Comparison of ENCODE assay signal across 14 cellular contexts in the genomic region with DNA sequence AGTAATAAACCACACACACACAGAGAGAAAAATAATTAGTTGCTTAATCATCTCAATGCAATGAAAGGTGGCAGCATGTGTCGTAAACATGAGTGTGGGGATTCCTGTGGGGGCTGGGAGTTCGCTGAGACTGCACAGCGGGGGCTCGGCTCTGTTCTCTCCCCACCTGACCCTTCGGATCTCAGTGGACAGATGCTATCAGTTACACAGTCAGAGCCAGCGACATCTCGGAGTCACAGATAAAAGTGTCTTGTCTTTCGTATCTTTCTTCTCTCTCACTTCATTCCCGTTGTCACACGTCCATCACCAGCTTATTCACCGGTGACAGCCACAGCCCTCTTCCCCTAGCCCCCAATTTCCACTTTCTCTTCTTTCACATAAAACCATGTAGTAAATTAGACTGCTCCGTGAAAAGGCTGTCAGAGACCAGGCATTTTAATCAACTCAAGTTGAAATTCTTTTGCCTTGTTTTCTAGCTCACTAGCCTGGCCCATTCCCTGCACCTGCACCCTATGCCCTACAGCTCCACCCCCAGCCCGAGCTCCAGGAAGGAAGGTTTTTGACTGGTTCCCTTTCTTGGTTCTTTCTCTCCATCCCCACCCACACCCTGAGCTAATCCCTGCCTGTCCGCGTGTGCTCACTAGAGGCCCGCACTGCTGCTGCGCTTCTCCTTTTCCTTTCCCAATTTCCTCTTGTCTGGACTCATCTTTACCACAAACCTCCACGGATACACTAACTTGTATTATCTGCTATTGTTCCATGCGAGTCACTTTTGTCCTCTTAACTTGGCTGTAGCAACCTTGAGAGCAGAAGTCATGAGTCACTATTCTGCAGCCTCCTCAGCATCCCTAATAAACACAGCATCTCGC. TPM values are rescaled to one million over a fixed set of nuclear protein-coding genes. Genes with fewer than 3 reads are reported as not detected.
DNase-seq lines count a peak whose midpoint lies in the region; ATAC-seq and TF ChIP-seq lines count a peak whose summit lies in the region.
"Had no signal": no experiment of that assay in that cellular context is flagged by ENCODE, and none has a peak within 500 bp of the region (broad histone marks: within the 10 kb centered on the region; RNA-seq: fewer than 3 reads in every experiment).

No MANE protein-coding gene starts in this region.

- H2BK5ac ChIP-seq in mesendoderm (ENCODE audit: low read length): no peak overlapping the region

- TF ChIP-seq POLR2A in NB4 (IDR thresholded peaks at IDR 0.05; ENCODE audit: extremely low read depth, insufficient read length) (no peak), tibial nerve (IDR thresholded peaks at IDR 0.05) (no peak)

- peaks cover 3% of the 10 kb centered on the region for H3K79me1 ChIP-seq in mesendoderm (ENCODE audit: low read length)

- no peak overlapping the region for H3K9ac ChIP-seq in mesendoderm (ENCODE audit: low read length)

- TF ChIP-seq EP300 in tibial nerve (IDR thresholded peaks at IDR 0.05): peak in 1 of 2 donors; percentile 38

- no peaks in the 10 kb centered on the region for H3K36me3 Mint-ChIP-seq in CD14-positive monocyte

- no peak overlapping the region for H4K5ac ChIP-seq in mesendoderm (ENCODE audit: low read length)

- peaks cover 0 to 5% (median 2%) of the 10 kb centered on the region in 7 donors for H3K9me3 Mint-ChIP-seq in CD14-positive monocyte

- H3K56ac ChIP-seq in mesendoderm (ENCODE audit: low read length): no peak overlapping the region

- H4K8ac ChIP-seq in mesendoderm (ENCODE audit: low read depth, low read length): no peak overlapping the region

- H3K4me3 ChIP-seq in NB4 (ENCODE audit: low read depth, low read length) (no peak overlapping the region), ectodermal cell (ENCODE audit: insufficient read depth, low read depth, low read length) (no peak overlapping the region), mesendoderm (ENCODE audit: low read length) (no peak overlapping the region), tibial nerve (no peak overlapping the region)
- H3K4me3 ChIP-seq: esophagus squamous epithelium had no signal

- H3K79me2 ChIP-seq in mesendoderm (ENCODE audit: control insufficient read depth, insufficient read depth, low read length): no peaks in the 10 kb centered on the region

- no peak overlapping the region for H3K4ac ChIP-seq in mesendoderm (ENCODE audit: low read depth, low read length)

- no peaks in the 10 kb centered on the region for H3K36me3 ChIP-seq in ectodermal cell (ENCODE audit: control insufficient read depth, insufficient read depth, low read length)
- no peaks in the 10 kb centered on the region for H3K36me3 ChIP-seq in mesendoderm (ENCODE audit: control insufficient read depth, insufficient read depth, low read length)
- H3K36me3 ChIP-seq in tibial nerve: no peaks in the 10 kb centered on the region
- H3K36me3 ChIP-seq: esophagus squamous epithelium had no signal

- no peak overlapping the region for H2BK15ac ChIP-seq in mesendoderm (replicated peaks; ENCODE audit: low read depth)

- H3K27me3 ChIP-seq in ectodermal cell (ENCODE audit: control insufficient read depth, insufficient read depth, low read length, poor library complexity, severe bottlenecking): no peaks in the 10 kb centered on the region
- H3K27me3 ChIP-seq in mesendoderm (ENCODE audit: insufficient read depth, low read length, poor library complexity): no peaks in the 10 kb centered on the region
- H3K27me3 ChIP-seq in tibial nerve: no peaks in the 10 kb centered on the region

- no peaks in the 10 kb centered on the region for H3K9me3 ChIP-seq in ectodermal cell (ENCODE audit: control insufficient read depth, low read length)
- no peaks in the 10 kb centered on the region for H3K9me3 ChIP-seq in tibial nerve
- H3K9me3 ChIP-seq: esophagus squamous epithelium had no signal

- H3K23ac ChIP-seq in mesendoderm (ENCODE audit: low read length): no peak overlapping the region

- intact Hi-C loops in CD14-positive monocyte (cut with micrococcal nuclease): loop anchor here in 1 of 2 donors (5.0 to 10.0 kb wide), 5 partner anchors 34 to 189 kb away; no protein-coding TSS in a partner anchor

- H3K27me3 Mint-ChIP-seq in CD14-positive monocyte (ENCODE audit: low read depth in 3 of 3): peaks cover 0 to 2% (median 0%) of the 10 kb centered on the region in 3 donors

- peak; percentile 72 for DNase-seq in CD14-positive monocyte (ENCODE audit: low spot score)
- DNase-seq in NB4 (ENCODE audit: low read depth): peak; percentile 82
- peak; percentile 60 for DNase-seq in mesendoderm
- DNase-seq in tibial nerve (ENCODE audit: low spot score in 2 of 2): no peak
- no peak for DNase-seq in nucleus accumbens (lab: John Stamatoyannopoulos, UW)
- DNase-seq in GM10266 (ENCODE audit: extremely low spot score): no peak
- DNase-seq: activated CD4-positive, alpha-beta T cell treated with anti-CD3 and anti-CD28 coated beads, Interleukin-2, amount 50 U/mL, for 48 hours; activated effector memory CD4-positive, alpha-beta T cell treated with anti-CD3 and anti-CD28 coated beads, Interleukin-2, amount 50 U/mL, for 16 hours; caudate nucleus; esophagus squamous epithelium; NCI-H748 treated with DMSO at 0.1 percent for 48 hours had no signal

- H3K27ac Mint-ChIP-seq in CD14-positive monocyte: peak overlapping the region; percentile 80 to 93 (median 91)

- no peak overlapping the region for H2BK120ac ChIP-seq in mesendoderm (ENCODE audit: low read depth, low read length)

- peak overlapping the region in 1 of 2 donors; percentile 71 for H3K4me3 Mint-ChIP-seq in CD14-positive monocyte

- H2AK5ac ChIP-seq in mesendoderm (ENCODE audit: low read length): no peak overlapping the region

- peaks cover 23% of the 10 kb centered on the region for H3K4me1 Mint-ChIP-seq in CD14-positive monocyte

- TF ChIP-seq CTCF in CD14-positive monocyte (IDR thresholded peaks at IDR 0.05) (no peak), NB4 (IDR thresholded peaks at IDR 0.05; ENCODE audit: low read depth, low read length) (no peak), tibial nerve (IDR thresholded peaks at IDR 0.05) (no peak), GM10266 (IDR thresholded peaks at IDR 0.05; ENCODE audit: control insufficient read depth, insufficient read depth, low read depth, missing control alignments) (no peak)

- peaks cover 30% of the 10 kb centered on the region for H3K4me1 ChIP-seq in ectodermal cell (ENCODE audit: control insufficient read depth, insufficient read depth, low read length)
- H3K4me1 ChIP-seq in mesendoderm (ENCODE audit: control insufficient read depth, low read depth, low read length): peaks cover 4% of the 10 kb centered on the region
- H3K4me1 ChIP-seq in tibial nerve: peaks cover 0 to 9% (median 2%) of the 10 kb centered on the region in 4 donors

- WGBS in ectodermal cell, 2 experiments: 46 to 53% methylated on average over 20 of the region's 20 CpGs
- no CpG with 5 or more reads among the region's 20 CpGs for WGBS in mesendoderm (ENCODE audit: extremely low coverage, insufficient coverage, low lambda C conversion rate)
- WGBS in tibial nerve, 2 donors: 64 to 66% methylated on average over 20 of the region's 20 CpGs

- H3K4me2 ChIP-seq in mesendoderm (ENCODE audit: low read length): no peak overlapping the region

- no peak overlapping the region for H3K18ac ChIP-seq in mesendoderm (ENCODE audit: low read length)

- no peak for ATAC-seq in GM21737 (IDR thresholded peaks at IDR 0.05; ENCODE audit: unreplicated experiment)
- ATAC-seq: SK-N-SH treated with all-trans-retinoic acid at 6 μM for 48 hours had no signal

- H3K27ac ChIP-seq in ectodermal cell (ENCODE audit: insufficient read depth, low read depth, low read length, poor library complexity, severe bottlenecking) (peak overlapping the region; percentile 56), mesendoderm (ENCODE audit: low read depth, low read length) (no peak overlapping the region), tibial nerve (no peak overlapping the region)
- H3K27ac ChIP-seq: esophagus squamous epithelium had no signal

RNA-seq across cellular contexts. Expression of a gene that starts 36.8 kb away (rescaled TPM):
- under 1 TPM; 0.35 to 0.47 TPM for polyA plus RNA-seq in CD14-positive monocyte
- polyA plus RNA-seq in ectodermal cell (2013, experiment 1 of 4): 108 TPM
- polyA plus RNA-seq in ectodermal cell (2013, experiment 2 of 4): 117 TPM
- polyA plus RNA-seq in ectodermal cell (2013, experiment 3 of 4): 73.4 TPM
- polyA plus RNA-seq in ectodermal cell (2013, experiment 4 of 4): 89.7 TPM
- polyA plus RNA-seq in mesendoderm (2013, experiment 1 of 2): 7.5 TPM
- 7.4 TPM for polyA plus RNA-seq in mesendoderm (2013, experiment 2 of 2)
- 10 to 100 TPM in 3 of 4 donors, 1 to 10 TPM in 1; 8.3 to 22.2 (median 21.4) TPM for total RNA-seq in tibial nerve

Comparison
In these comparisons a context has a peak if more than half of its experiments do, and no peak if none do; other contexts are left out.
1. DNase-seq: peak in CD14-positive monocyte (single experiment), NB4 (single experiment) and mesendoderm (single experiment); none in tibial nerve (0 of 2), nucleus accumbens (0 of 56) and GM10266 (single experiment).